9 cellular contexts compared by ENCODE assay signal in genomic region chr18:74524097-74524496, GRCh38. TPM values are rescaled to one million over a fixed set of nuclear protein-coding genes. Genes with fewer than 3 reads are reported as not detected.
A peak's percentile ranks its signal among the peaks of the same experiment; 100 is the strongest.
DNase-seq lines count a peak whose midpoint lies in the region; ATAC-seq, FAIRE-seq and TF ChIP-seq lines count a peak whose summit lies in the region.
"Had no signal": no experiment of that assay in that cellular context is flagged by ENCODE, and none has a peak within 500 bp of the region (broad histone marks: within the 10 kb centered on the region; RNA-seq: fewer than 3 reads in every experiment).

No MANE protein-coding gene starts in this region.

- H4K5ac ChIP-seq in H9 (ENCODE audit: insufficient read length, low read depth, low read length), result no peak overlapping the region

- no peak overlapping the region for H3K4me2 ChIP-seq in H9 (ENCODE audit: insufficient read depth, insufficient read length, low read length)

- no peak overlapping the region for H3K14ac ChIP-seq in H9 (ENCODE audit: insufficient read depth, low read length)

- H2BK5ac ChIP-seq in H9 (ENCODE audit: insufficient read length, low read length), result no peak overlapping the region

- ATAC-seq in HG02571 (IDR thresholded peaks at IDR 0.05; ENCODE audit: unreplicated experiment), result no peak
- ATAC-seq in GM18861 (IDR thresholded peaks at IDR 0.05; ENCODE audit: unreplicated experiment), result no peak
- no peak for ATAC-seq in aorta (ENCODE audit: low FRiP score)

- H3K9me3 ChIP-seq in H9 (ENCODE audit: control insufficient read depth, low read depth, low read length), result no peaks in the 10 kb centered on the region
- peaks cover 5% of the 10 kb centered on the region for H3K9me3 ChIP-seq in aorta (ENCODE audit: control insufficient read depth, low read length)

- no peaks in the 10 kb centered on the region for H3K79me1 ChIP-seq in H9 (ENCODE audit: insufficient read depth, low read depth, low read length, poor library complexity, severe bottlenecking)

- intact Hi-C loops in dendritic cell treated with granulocyte-macrophage colony-stimulating factor and Interleukin-4, amounts not matched to agents 40 ng/mL and 50 ng/mL, for 4 days (cut with micrococcal nuclease), result no loop called here
- intact Hi-C loops in aorta (cut with DNase I), result no loop called here

- no peak for TF ChIP-seq POLR2A in GM12891 (IDR thresholded peaks at IDR 0.05; ENCODE audit: low read depth, low read length)

- H4K20me1 ChIP-seq in H9 (ENCODE audit: control insufficient read depth, insufficient read depth, insufficient read length), result no peaks in the 10 kb centered on the region

- H3K23ac ChIP-seq in H9 (ENCODE audit: insufficient read length, low read depth, low read length), result no peak overlapping the region

- H2AK5ac ChIP-seq in H9 (ENCODE audit: insufficient read length, low read length), result no peak overlapping the region

- no peak overlapping the region for H3K56ac ChIP-seq in H9 (ENCODE audit: insufficient read length, low read depth, low read length)

- no peaks in the 10 kb centered on the region for H3K23me2 ChIP-seq in H9 (ENCODE audit: insufficient read length, low read depth, low read length, poor library complexity, severe bottlenecking)

- no peak overlapping the region for H3K4me3 Mint-ChIP-seq in H9
- H3K4me3 Mint-ChIP-seq in dendritic cell treated with granulocyte-macrophage colony-stimulating factor and Interleukin-4, amounts not matched to agents 40 ng/mL and 50 ng/mL, for 4 days, result no peak overlapping the region

- no peak overlapping the region for H3K18ac ChIP-seq in H9 (ENCODE audit: insufficient read length, low read depth, low read length)

- H3K79me2 ChIP-seq in H9 (ENCODE audit: insufficient read depth, low read length), result no peaks in the 10 kb centered on the region

- peaks cover 5% of the 10 kb centered on the region for H3K27me3 Mint-ChIP-seq in H9 (ENCODE audit: low read depth)
- no peaks in the 10 kb centered on the region for H3K27me3 Mint-ChIP-seq in dendritic cell treated with granulocyte-macrophage colony-stimulating factor and Interleukin-4, amounts not matched to agents 40 ng/mL and 50 ng/mL, for 4 days

- no peak overlapping the region for H3K4me3 ChIP-seq in aorta (ENCODE audit: low read length in 2 of 2)

- FAIRE-seq in GM12891 (lab: Jason Lieb, UNC), result no peak

- no peak overlapping the region for H3K9ac ChIP-seq in H9 (ENCODE audit: extremely low read depth, insufficient read length, low read length)

- DNase-seq in H9 (peak; percentile 10), NCI-H2107 treated with DMSO at 0.1 percent for 48 hours (lab: John Stamatoyannopoulos, UW; ENCODE audit: unreplicated experiment) (peak; percentile 93), pons (ENCODE audit: low spot score) (peak; percentile 49), GM12891 (ENCODE audit: insufficient read length, low spot score) (no peak), aorta (no peak)
- DNase-seq: effector CD8-positive, alpha-beta T cell had no signal

- H4K8ac ChIP-seq in H9 (replicated peaks; ENCODE audit: insufficient read length, low read depth, low read length), result no peak overlapping the region

- H3T11ph ChIP-seq in H9 (ENCODE audit: low read length), result no peak overlapping the region

- H3K4me1 ChIP-seq in H9 (ENCODE audit: insufficient read depth, low read length) (no peaks in the 10 kb centered on the region), aorta (ENCODE audit: control insufficient read depth in 1 of 2, insufficient read depth in 2 of 2, low read length in 2 of 2) (no peaks in the 10 kb centered on the region)

- no peak overlapping the region for H4K91ac ChIP-seq in H9 (ENCODE audit: insufficient read length, low read depth, low read length)

- H3K9me3 Mint-ChIP-seq in H9, result peaks cover 5 to 19% of the 10 kb centered on the region in 2 experiments; a peak in 4 of 5 replicates
- H3K9me3 Mint-ChIP-seq in dendritic cell treated with granulocyte-macrophage colony-stimulating factor and Interleukin-4, amounts not matched to agents 40 ng/mL and 50 ng/mL, for 4 days, result no peaks in the 10 kb centered on the region

- H3K4ac ChIP-seq in H9 (ENCODE audit: low read depth, low read length), result no peak overlapping the region

- H3K27ac Mint-ChIP-seq in H9, result no peak overlapping the region
- peak overlapping the region; percentile 80 for H3K27ac Mint-ChIP-seq in dendritic cell treated with granulocyte-macrophage colony-stimulating factor and Interleukin-4, amounts not matched to agents 40 ng/mL and 50 ng/mL, for 4 days

- no peak overlapping the region for H2AFZ ChIP-seq in H9 (ENCODE audit: low read length)

- H2BK120ac ChIP-seq in H9 (ENCODE audit: low read depth, low read length, poor library complexity, severe bottlenecking), result no peak overlapping the region

- no peak overlapping the region for H2BK20ac ChIP-seq in H9 (ENCODE audit: low read depth, low read length, poor library complexity, severe bottlenecking)

- no peak for TF ChIP-seq CTCF in H9 (conservative IDR thresholded peaks at IDR 0.05)

- H2BK15ac ChIP-seq in H9 (ENCODE audit: low read depth, low read length), result no peak overlapping the region

- peaks cover 39 to 45% (median 45%) of the 10 kb centered on the region in 3 experiments for H3K36me3 Mint-ChIP-seq in H9 (ENCODE audit: insufficient read depth in 1 of 3, low read depth in 3 of 3)
- peaks cover 41% of the 10 kb centered on the region for H3K36me3 Mint-ChIP-seq in dendritic cell treated with granulocyte-macrophage colony-stimulating factor and Interleukin-4, amounts not matched to agents 40 ng/mL and 50 ng/mL, for 4 days (ENCODE audit: low read depth)

- WGBS in H9 (ENCODE audit: extremely low coverage, insufficient read length, low lambda C conversion rate), result no CpG with 5 or more reads among the region's 5 CpGs
- 33 to 35% methylated on average over 5 of the region's 5 CpGs for WGBS in aorta, 2 donors

- no peaks in the 10 kb centered on the region for H3K27me3 ChIP-seq in H9 (ENCODE audit: insufficient read depth, low read length)
- H3K27me3 ChIP-seq in aorta (ENCODE audit: control insufficient read depth in 1 of 2, insufficient read depth in 2 of 2, low read length in 1 of 2), result no peaks in the 10 kb centered on the region

- peaks cover 0 to 1% of the 10 kb centered on the region in 2 donors for H3K36me3 ChIP-seq in aorta (ENCODE audit: control insufficient read depth in 1 of 2, insufficient read depth in 2 of 2, low read length in 1 of 2)

- H2BK12ac ChIP-seq in H9 (ENCODE audit: insufficient read length, low read depth, low read length), result no peak overlapping the region

- peaks cover 0 to 5% of the 10 kb centered on the region in 2 experiments; a peak in 1 of 4 replicates for H3K4me1 Mint-ChIP-seq in H9
- peaks cover 22% of the 10 kb centered on the region for H3K4me1 Mint-ChIP-seq in dendritic cell treated with granulocyte-macrophage colony-stimulating factor and Interleukin-4, amounts not matched to agents 40 ng/mL and 50 ng/mL, for 4 days (ENCODE audit: low read depth)

- H3K27ac ChIP-seq in H9 (ENCODE audit: insufficient read length, low read depth, low read length) (no peak overlapping the region), aorta (ENCODE audit: low read depth in 1 of 2, low read length in 2 of 2) (no peak overlapping the region)

TF ChIP-seq in GM12891, 5 proteins besides CTCF, POLR2A, EP300 and RAD21:
- TF ChIP-seq SPI1 (IDR thresholded peaks at IDR 0.05; ENCODE audit: low read depth, low read length), result no peak
- no peak for TF ChIP-seq POLR2AphosphoS5 (IDR thresholded peaks at IDR 0.05; ENCODE audit: low read depth, low read length)
- no peak for TF ChIP-seq POU2F2 (IDR thresholded peaks at IDR 0.05; ENCODE audit: low read depth, low read length)
- no peak for TF ChIP-seq TAF1 (IDR thresholded peaks at IDR 0.05; ENCODE audit: low read depth, low read length)
- TF ChIP-seq PAX5 (IDR thresholded peaks at IDR 0.05; ENCODE audit: insufficient read depth, low read length, severe bottlenecking), result no peak
TF ChIP-seq in GM12891: peak in this region for 0.

RNA-seq across cellular contexts. Expression of gene CNDP1, which starts 10.2 kb away (rescaled TPM):
- total RNA-seq in H9 (2021), result 0.29 TPM in 1 of 2 replicates, not detected in the other
- polyA plus RNA-seq in GM12891 (2012; ENCODE audit: low read depth, missing spikeins), result not detected
- total RNA-seq in aorta, result under 1 TPM in 1 of 2 donors, not detected in 1; 0.49 TPM
- polyA plus RNA-seq in aorta, result 1 to 10 TPM in 1 of 2 donors, not detected in 1; 5.4 TPM

RNA-seq across cellular contexts. Expression of gene CNDP2, which starts 27.9 kb away (rescaled TPM):
- total RNA-seq in H9 (2021), result 212 and 214 TPM in 2 replicates
- polyA plus RNA-seq in GM12891 (2012; ENCODE audit: low read depth, missing spikeins), result 105 TPM
- total RNA-seq in aorta, result 10 to 100 TPM; 74.0 to 99.2 TPM
- 10 to 100 TPM; 26.7 to 74.5 TPM for polyA plus RNA-seq in aorta

Comparison
In these comparisons a context has a peak if more than half of its experiments do, and no peak if none do; other contexts are left out.
1. DNase-seq: peak in H9 (single experiment), NCI-H2107 treated with DMSO at 0.1 percent for 48 hours (single experiment) and pons (single experiment); none in GM12891 (single experiment) and aorta (0 of 2).